ENCODE assay signal across 8 cellular contexts in the genomic region with DNA sequence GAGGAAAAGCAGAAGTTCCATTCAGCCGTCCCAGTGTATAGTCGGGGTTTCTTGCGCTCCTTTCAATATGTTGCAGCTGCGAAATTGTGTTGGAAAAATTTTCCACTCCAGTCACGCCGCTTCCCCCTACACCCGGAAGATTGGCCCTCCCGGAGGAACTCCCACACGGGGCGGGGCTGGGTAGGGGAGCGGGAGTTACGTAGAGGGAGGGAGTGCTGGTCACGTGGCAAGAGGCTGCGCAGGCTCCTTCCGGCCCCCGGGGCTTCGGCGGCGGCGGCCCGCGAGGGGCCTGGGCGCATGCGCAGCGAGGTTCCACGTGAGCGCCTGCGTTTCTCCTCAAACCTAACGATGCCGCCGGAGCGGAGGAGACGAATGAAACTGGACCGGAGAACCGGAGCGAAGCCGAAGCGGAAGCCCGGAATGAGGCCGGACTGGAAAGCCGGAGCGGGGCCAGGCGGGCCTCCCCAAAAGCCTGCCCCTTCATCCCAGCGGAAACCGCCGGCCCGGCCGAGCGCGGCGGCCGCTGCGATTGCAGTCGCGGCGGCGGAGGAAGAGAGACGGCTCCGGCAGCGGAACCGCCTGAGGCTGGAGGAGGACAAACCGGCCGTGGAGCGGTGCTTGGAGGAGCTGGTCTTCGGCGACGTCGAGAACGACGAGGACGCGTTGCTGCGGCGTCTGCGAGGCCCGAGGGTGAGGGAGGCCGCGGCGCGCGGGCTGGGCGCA. TPM values are rescaled to one million over a fixed set of nuclear protein-coding genes. Genes with fewer than 3 reads are reported as not detected.
DNase-seq lines count a peak whose midpoint lies in the region; ATAC-seq and TF ChIP-seq lines count a peak whose summit lies in the region.

Gene UTP18, plus strand, starts transcription at position 310 of the 723 bp plus-strand sequence. Its CDS starts 39 bp downstream, at position 349.

- DNase-seq in NCI-H69 (lab: John Stamatoyannopoulos, UW) (peak; percentile 99), dedifferentiated amniotic fluid mesenchymal stem cell (ENCODE audit: extremely low spot score) (peak; percentile 98), left lobe of liver (ENCODE audit: low spot score) (peak; percentile 98)
- peak; percentile 96 for DNase-seq in activated CD4-positive, alpha-beta T cell treated with anti-CD3 and anti-CD28 coated beads, Interleukin-2, amount 10 ng/mL, durations not matched to agents 7 days and 5 days
- DNase-seq in stimulated activated CD4-positive, alpha-beta T cell treated with anti-CD3 and anti-CD28 coated beads, Interleukin-2, amount 100 ng/mL, for 24 hours: peak; percentile 94 to 97

- no peaks in the 10 kb centered on the region for H3K27me3 Mint-ChIP-seq in activated CD4-positive, alpha-beta T cell treated with anti-CD3 and anti-CD28 coated beads, Interleukin-2, amount 10 ng/mL, durations not matched to agents 7 days and 5 days

- H3K4me1 Mint-ChIP-seq in activated CD4-positive, alpha-beta T cell treated with anti-CD3 and anti-CD28 coated beads, Interleukin-2, amount 10 ng/mL, durations not matched to agents 7 days and 5 days: peaks cover 63% of the 10 kb centered on the region

- H3K36me3 Mint-ChIP-seq in activated CD4-positive, alpha-beta T cell treated with anti-CD3 and anti-CD28 coated beads, Interleukin-2, amount 10 ng/mL, durations not matched to agents 7 days and 5 days (ENCODE audit: low read depth): peaks cover 37% of the 10 kb centered on the region

- peak within 1 kb of the TSS; percentile 87 for H3K27ac ChIP-seq in C4-2B

- H3K27ac Mint-ChIP-seq in activated CD4-positive, alpha-beta T cell treated with anti-CD3 and anti-CD28 coated beads, Interleukin-2, amount 10 ng/mL, durations not matched to agents 7 days and 5 days: peak within 1 kb of the TSS; percentile 98

- peak within 1 kb of the TSS; percentile 84 for H3K4me3 Mint-ChIP-seq in activated CD4-positive, alpha-beta T cell treated with anti-CD3 and anti-CD28 coated beads, Interleukin-2, amount 10 ng/mL, durations not matched to agents 7 days and 5 days

- CTCF ChIA-PET in activated CD4-positive, alpha-beta T cell treated with anti-CD3 and anti-CD28 coated beads, Interleukin-2, amount 10 ng/mL, durations not matched to agents 7 days and 5 days (lab: Charles Lee): interaction anchor here (1.1 to 1.9 kb wide), 2 partner anchors 10 to 11 kb away, joined by 3 to 6 read pairs; no protein-coding TSS in a partner anchor

- ATAC-seq in GM19372 (IDR thresholded peaks at IDR 0.05; ENCODE audit: low read depth, unreplicated experiment) (peak; percentile 71), HG03521 (IDR thresholded peaks at IDR 0.05; ENCODE audit: unreplicated experiment) (peak; percentile 72), left lobe of liver (peak; percentile 88)

- no peak for TF ChIP-seq CTCF in C4-2B (conservative IDR thresholded peaks at IDR 0.05)

- no peaks in the 10 kb centered on the region for H3K9me3 Mint-ChIP-seq in activated CD4-positive, alpha-beta T cell treated with anti-CD3 and anti-CD28 coated beads, Interleukin-2, amount 10 ng/mL, durations not matched to agents 7 days and 5 days

- POLR2A ChIA-PET in activated CD4-positive, alpha-beta T cell treated with anti-CD3 and anti-CD28 coated beads, Interleukin-2, amount 10 ng/mL, durations not matched to agents 7 days and 5 days (lab: Charles Lee): interaction anchor here (0.6 kb wide), 1 partner anchor 96 kb away, joined by 4 read pairs; no protein-coding TSS in a partner anchor

RNA-seq across cellular contexts. Expression of gene UTP18, which starts in this region (rescaled TPM):
- 10 to 100 TPM; 42.9 to 45.5 TPM for total RNA-seq in activated CD4-positive, alpha-beta T cell treated with anti-CD3 and anti-CD28 coated beads, Interleukin-2, amount 10 ng/mL, durations not matched to agents 7 days and 5 days
- total RNA-seq in left lobe of liver: 10.0 TPM

Comparison
In these comparisons a context has a peak if more than half of its experiments do, and no peak if none do; other contexts are left out.
1. Peak in every context shown above with its lines: DNase-seq, ATAC-seq and H3K27ac ChIP-seq.